In genomic region chr13:46603165-46603603, GRCh38 we compare ENCODE assay signal across 9 cellular contexts. TPM values are rescaled to one million over a fixed set of nuclear protein-coding genes. Genes with fewer than 3 reads are reported as not detected.
DNase-seq lines count a peak whose midpoint lies in the region; ATAC-seq and TF ChIP-seq lines count a peak whose summit lies in the region.
"Had no signal": no experiment of that assay in that cellular context is flagged by ENCODE, and none has a peak within 500 bp of the region (broad histone marks: within the 10 kb centered on the region; RNA-seq: fewer than 3 reads in every experiment).

No MANE protein-coding gene starts in this region.

- TF ChIP-seq POLR2A in Peyer's patch (IDR thresholded peaks at IDR 0.05): no peak

- H3K27ac ChIP-seq in cardiac muscle cell (no peak overlapping the region), Peyer's patch (no peak overlapping the region), left ventricle myocardium inferior (replicated peaks) (peak overlapping the region; percentile 79)

- H3K27me3 ChIP-seq in cardiac muscle cell (no peaks in the 10 kb centered on the region), Peyer's patch (no peaks in the 10 kb centered on the region), left ventricle myocardium inferior (ENCODE audit: low read depth) (no peaks in the 10 kb centered on the region)

- TF ChIP-seq CTCF in cardiac muscle cell (IDR thresholded peaks at IDR 0.05; ENCODE audit: low read depth, low read length) (peak; percentile 54), Peyer's patch (IDR thresholded peaks at IDR 0.05) (peak in 4 of 6 experiments; percentile 16 to 48 (median 30)), left ventricle myocardium inferior (IDR thresholded peaks at IDR 0.05; ENCODE audit: borderline replicate concordance) (peak; percentile 52)

- intact Hi-C loops in left cardiac atrium (cut with DNase I): loop anchor here (10.0 kb wide), 2 partner anchors 48 to 62 kb away; partner anchors contain the start of gene LRCH1 (in 2 of the 2)
- intact Hi-C loops in left ventricle myocardium inferior (cut with micrococcal nuclease): loop anchor here (10.0 kb wide), 1 partner anchor 48 kb away; the partner anchor contains the start of gene LRCH1

- H3K4me3 ChIP-seq in cardiac muscle cell (no peak overlapping the region), Peyer's patch (no peak overlapping the region), left ventricle myocardium inferior (no peak overlapping the region)

- H3K9me3 ChIP-seq in cardiac muscle cell (ENCODE audit: low read depth) (no peaks in the 10 kb centered on the region), Peyer's patch (no peaks in the 10 kb centered on the region), left ventricle myocardium inferior (replicated peaks) (no peaks in the 10 kb centered on the region)

- peaks cover 31% of the 10 kb centered on the region for H3K4me1 ChIP-seq in cardiac muscle cell (ENCODE audit: low read depth)
- H3K4me1 ChIP-seq in Peyer's patch: peaks cover 0 to 72% (median 9%) of the 10 kb centered on the region in 4 donors
- H3K4me1 ChIP-seq in left ventricle myocardium inferior: peaks cover 96% of the 10 kb centered on the region

- ATAC-seq in left cardiac atrium: no peak
- no peak for ATAC-seq in HG02763 (IDR thresholded peaks at IDR 0.05; ENCODE audit: unreplicated experiment)

- H3K36me3 ChIP-seq in cardiac muscle cell: no peaks in the 10 kb centered on the region
- no peaks in the 10 kb centered on the region for H3K36me3 ChIP-seq in Peyer's patch
- no peaks in the 10 kb centered on the region for H3K36me3 ChIP-seq in left ventricle myocardium inferior

- DNase-seq in cardiac muscle cell (ENCODE audit: low read depth in 1 of 2, low spot score in 1 of 2): peak in 1 of 2 donors; percentile 44
- no peak for DNase-seq in left cardiac atrium
- no peak for DNase-seq in Peyer's patch
- DNase-seq in left ventricle myocardium inferior: no peak
- DNase-seq in putamen (ENCODE audit: low spot score): no peak
- DNase-seq in activated gamma-delta T cell treated with Interleukin-2 at 50 U/mL for 16 hours: no peak
- no peak for DNase-seq in activated CD4-positive, CD25-positive, alpha-beta regulatory T cell (lab: John Stamatoyannopoulos, UW)
- DNase-seq: stimulated activated CD4-positive, alpha-beta T cell treated with anti-CD3 and anti-CD28 coated beads, Interleukin-1b, Interleukin-23, amount 100 ng/mL, for 48 hours had no signal

RNA-seq across cellular contexts. Expression of gene LRCH1, which starts 50.2 kb away (rescaled TPM):
- total RNA-seq in cardiac muscle cell: 7.5 and 14.6 TPM in 2 replicates
- polyA plus RNA-seq in cardiac muscle cell: 6.0 and 13.6 TPM in 2 replicates
- 10 to 100 TPM; 10.8 to 13.7 TPM for total RNA-seq in left cardiac atrium
- 10 to 100 TPM; 13.6 to 29.7 (median 18.5) TPM for total RNA-seq in Peyer's patch
- total RNA-seq in left ventricle myocardium inferior: 13.1 TPM
